14 cellular contexts compared by ENCODE assay signal in genomic region chr4:2290488-2290887, GRCh38. TPM values are rescaled to one million over a fixed set of nuclear protein-coding genes. Genes with fewer than 3 reads are reported as not detected.
DNase-seq lines count a peak whose midpoint lies in the region; ATAC-seq lines count a peak whose summit lies in the region.
"Had no signal": no experiment of that assay in that cellular context is flagged by ENCODE, and none has a peak within 500 bp of the region (broad histone marks: within the 10 kb centered on the region; RNA-seq: fewer than 3 reads in every experiment).

No MANE protein-coding gene starts in this region.

- peak overlapping the region; percentile 86 for H3K27ac Mint-ChIP-seq in activated CD4-positive, alpha-beta T cell treated with anti-CD3 and anti-CD28 coated beads, Interleukin-2, amount 10 ng/mL, durations not matched to agents 7 days and 5 days
- peak overlapping the region in 2 of 3 donors; percentile 88 to 91 for H3K27ac Mint-ChIP-seq in IgD-negative memory B cell

- CTCF ChIA-PET in activated CD4-positive, alpha-beta T cell treated with anti-CD3 and anti-CD28 coated beads, Interleukin-2, amount 10 ng/mL, durations not matched to agents 7 days and 5 days (lab: Charles Lee): interaction anchor here (1.2 to 1.7 kb wide), 2 partner anchors 10 to 26 kb away, joined by 4 read pairs; no protein-coding TSS in a partner anchor

- H3K4me3 Mint-ChIP-seq in activated CD4-positive, alpha-beta T cell treated with anti-CD3 and anti-CD28 coated beads, Interleukin-2, amount 10 ng/mL, durations not matched to agents 7 days and 5 days: no peak overlapping the region
- peak overlapping the region; percentile 7 to 93 (median 62) for H3K4me3 Mint-ChIP-seq in IgD-negative memory B cell

- no peak for DNase-seq in activated CD4-positive, alpha-beta T cell treated with anti-CD3 and anti-CD28 coated beads, Interleukin-2, amount 10 ng/mL, durations not matched to agents 7 days and 5 days
- DNase-seq in activated CD4-positive, alpha-beta T cell treated with anti-CD3 and anti-CD28 coated beads, Interleukin-2, amount 50 U/mL, for 1 hour: no peak
- DNase-seq in caudate nucleus (lab: John Stamatoyannopoulos, UW) (no peak), sciatic nerve (ENCODE audit: low spot score) (peak; percentile 44), SHP77 treated with DMSO at 0.1 percent for 48 hours (lab: John Stamatoyannopoulos, UW) (no peak), AG08395 (ENCODE audit: low spot score) (no peak)
- DNase-seq: DMS79, glutamatergic neuron, IMR-90, NCI-H146, NCI-H774 had no signal

- peaks cover 7% of the 10 kb centered on the region for H3K27me3 Mint-ChIP-seq in activated CD4-positive, alpha-beta T cell treated with anti-CD3 and anti-CD28 coated beads, Interleukin-2, amount 10 ng/mL, durations not matched to agents 7 days and 5 days
- H3K27me3 Mint-ChIP-seq in IgD-negative memory B cell: peaks cover 2% of the 10 kb centered on the region

- POLR2A ChIA-PET in activated CD4-positive, alpha-beta T cell treated with anti-CD3 and anti-CD28 coated beads, Interleukin-2, amount 10 ng/mL, durations not matched to agents 7 days and 5 days (lab: Charles Lee): no interaction called here

- peak overlapping the region; percentile 70 for H3K27ac ChIP-seq in caudate nucleus (ENCODE audit: low read depth, low read length)

- ATAC-seq in sciatic nerve (no peak), GM18519 (IDR thresholded peaks at IDR 0.05; ENCODE audit: low FRiP score, unreplicated experiment) (no peak)

- peaks cover 3% of the 10 kb centered on the region for H3K9me3 Mint-ChIP-seq in activated CD4-positive, alpha-beta T cell treated with anti-CD3 and anti-CD28 coated beads, Interleukin-2, amount 10 ng/mL, durations not matched to agents 7 days and 5 days
- peaks cover 0 to 2% (median 0%) of the 10 kb centered on the region in 3 donors for H3K9me3 Mint-ChIP-seq in IgD-negative memory B cell
- H3K9me3 Mint-ChIP-seq: activated T-helper 2 cell treated with anti-CD3 and anti-CD28 coated beads, Interferon-gamma antibody, Interleukin-2, Interleukin-4, amounts not matched to agents 10 μg/mL and 5 μg/mL and 100 μg/mL, durations not matched to agents 14 hours and 24 hours and 36 hours had no signal

- intact Hi-C loops in sciatic nerve (cut with DNase I): no loop called here

- H3K36me3 Mint-ChIP-seq in activated CD4-positive, alpha-beta T cell treated with anti-CD3 and anti-CD28 coated beads, Interleukin-2, amount 10 ng/mL, durations not matched to agents 7 days and 5 days (ENCODE audit: low read depth): no peaks in the 10 kb centered on the region
- H3K36me3 Mint-ChIP-seq in IgD-negative memory B cell: peaks cover 5% of the 10 kb centered on the region

- peaks cover 22% of the 10 kb centered on the region for H3K4me1 Mint-ChIP-seq in activated CD4-positive, alpha-beta T cell treated with anti-CD3 and anti-CD28 coated beads, Interleukin-2, amount 10 ng/mL, durations not matched to agents 7 days and 5 days
- H3K4me1 Mint-ChIP-seq in IgD-negative memory B cell: peaks cover 4 to 11% (median 7%) of the 10 kb centered on the region in 3 donors

RNA-seq across cellular contexts. Expression of gene MXD4, which starts 28.6 kb away (rescaled TPM):
- 10 to 100 TPM; 22.8 to 24.6 TPM for total RNA-seq in activated CD4-positive, alpha-beta T cell treated with anti-CD3 and anti-CD28 coated beads, Interleukin-2, amount 10 ng/mL, durations not matched to agents 7 days and 5 days
- 31.1 TPM for polyA plus RNA-seq in IgD-negative memory B cell
- total RNA-seq in sciatic nerve: 84.7 TPM

RNA-seq across cellular contexts. Expression of gene HAUS3, which starts 48.6 kb away (rescaled TPM):
- total RNA-seq in activated CD4-positive, alpha-beta T cell treated with anti-CD3 and anti-CD28 coated beads, Interleukin-2, amount 10 ng/mL, durations not matched to agents 7 days and 5 days: 10 to 100 TPM; 25.3 to 26.4 TPM
- 21.7 TPM for polyA plus RNA-seq in IgD-negative memory B cell
- 15.4 TPM for total RNA-seq in sciatic nerve

RNA-seq across cellular contexts. Expression of gene POLN, which starts 48.6 kb away (rescaled TPM):
- total RNA-seq in activated CD4-positive, alpha-beta T cell treated with anti-CD3 and anti-CD28 coated beads, Interleukin-2, amount 10 ng/mL, durations not matched to agents 7 days and 5 days: 1 to 10 TPM; 3.3 to 3.8 TPM
- 0.09 TPM for polyA plus RNA-seq in IgD-negative memory B cell
- total RNA-seq in sciatic nerve: 7.7 TPM
